Comparison of ENCODE assay signal across 27 cellular contexts in genomic region chr12:10759657-10760056, GRCh38. TPM values are rescaled to one million over a fixed set of nuclear protein-coding genes. Genes with fewer than 3 reads are reported as not detected.
A peak's percentile ranks its signal among the peaks of the same experiment; 100 is the strongest.
DNase-seq lines count a peak whose midpoint lies in the region; ATAC-seq and TF ChIP-seq lines count a peak whose summit lies in the region.
"Had no signal": no experiment of that assay in that cellular context is flagged by ENCODE, and none has a peak within 500 bp of the region (broad histone marks: within the 10 kb centered on the region; RNA-seq: fewer than 3 reads in every experiment).

No MANE protein-coding gene starts in this region.

- POLR2A ChIA-PET in HCT116 (lab: Charles Lee), result no interaction called here

- peaks cover 30% of the 10 kb centered on the region for H3K27me3 ChIP-seq in GM23248 (replicated peaks; ENCODE audit: insufficient read depth)
- H3K27me3 ChIP-seq in HCT116 (ENCODE audit: insufficient read depth, low read length), result no peaks in the 10 kb centered on the region
- H3K27me3 ChIP-seq: BLaER1 had no signal

- H2AFZ ChIP-seq in GM23248 (no peak overlapping the region), HCT116 (ENCODE audit: low read depth, low read length, poor library complexity, severe bottlenecking) (peak overlapping the region; percentile 37)

- H4K20me1 ChIP-seq in GM23248 (ENCODE audit: insufficient read depth) (no peaks in the 10 kb centered on the region), HCT116 (ENCODE audit: insufficient read depth) (no peaks in the 10 kb centered on the region)
- H4K20me1 ChIP-seq: BLaER1 had no signal

- RAD21 ChIA-PET in HCT116 (lab: Charles Lee; ENCODE audit: low non-redundant PET in 1 of 2, low total read pairs in 2 of 2, uncharacterized antibody in 2 of 2, unreplicated experiment in 2 of 2), result no interaction called here

- no peaks in the 10 kb centered on the region for H3K9me3 ChIP-seq in GM23248 (ENCODE audit: low read depth)
- peaks cover 0 to 6% of the 10 kb centered on the region in 2 experiments; a peak in 1 of 4 replicates for H3K9me3 ChIP-seq in HCT116 (ENCODE audit: control insufficient read depth in 1 of 2, insufficient read depth in 1 of 2, low read depth in 1 of 2, low read length in 2 of 2)
- H3K9me3 ChIP-seq: BE2C had no signal

- H3K4me3 ChIP-seq in GM23248, result no peak overlapping the region
- no peak overlapping the region for H3K4me3 ChIP-seq in HCT116 (replicated peaks in 1 of 2; ENCODE audit: low read depth in 1 of 2, low read length in 2 of 2)
- H3K4me3 ChIP-seq: BLaER1 had no signal

- TF ChIP-seq CTCF in HCT116 (IDR thresholded peaks at IDR 0.05 in 2 of 3, conservative IDR thresholded peaks at IDR 0.05 in 1 of 3; ENCODE audit: borderline replicate concordance in 1 of 3, insufficient read depth in 1 of 3, low read depth in 2 of 3, low read length in 2 of 3) (no peak), omental fat pad (IDR thresholded peaks at IDR 0.05) (no peak)

- no peaks in the 10 kb centered on the region for H3K36me3 ChIP-seq in GM23248 (ENCODE audit: low read depth)
- no peaks in the 10 kb centered on the region for H3K36me3 ChIP-seq in HCT116 (ENCODE audit: control insufficient read depth in 1 of 2, insufficient read depth in 2 of 2, low read length in 2 of 2)
- H3K36me3 ChIP-seq: BE2C, BLaER1 had no signal

- H3K79me2 ChIP-seq in GM23248 (ENCODE audit: insufficient read depth), result no peaks in the 10 kb centered on the region
- H3K79me2 ChIP-seq in HCT116 (ENCODE audit: insufficient read depth, low read length), result no peaks in the 10 kb centered on the region

- in situ Hi-C loops in GM23248 (cut with MboI), result loop anchor here (10.0 kb wide), 1 partner anchor 525 kb away; no protein-coding TSS in a partner anchor

- no peaks in the 10 kb centered on the region for H3F3A ChIP-seq in GM23248 (ENCODE audit: insufficient read depth)

- H3K4me2 ChIP-seq in GM23248 (ENCODE audit: unreplicated experiment), result no peak overlapping the region
- no peak overlapping the region for H3K4me2 ChIP-seq in HCT116 (ENCODE audit: low read length)
- H3K4me2 ChIP-seq: BLaER1 had no signal

- CTCF ChIA-PET in HCT116 (lab: Charles Lee), result interaction anchor here (2.8 to 4.3 kb wide), 2 partner anchors 9 to 12 kb away, joined by 13 to 15 read pairs; no protein-coding TSS in a partner anchor

- H3K9ac ChIP-seq in GM23248 (no peak overlapping the region), HCT116 (ENCODE audit: low read length) (no peak overlapping the region)
- H3K9ac ChIP-seq: BLaER1 had no signal

- TF ChIP-seq RAD21 in HCT116 (IDR thresholded peaks at IDR 0.05; ENCODE audit: low read depth), result no peak

- ATAC-seq in HCT116 (no peak), omental fat pad (ENCODE audit: low FRiP score) (peak; percentile 89), esophagus mucosa (no peak), HG03135 (IDR thresholded peaks at IDR 0.05; ENCODE audit: unreplicated experiment) (no peak)

- BruUV-seq in HCT116 (replicated peaks; lab: Mats Ljungman, UMichigan), result no TSS peak

- intact Hi-C loops in HCT116 (cut with micrococcal nuclease), result loop anchor here (10.0 kb wide), 1 partner anchor 725 kb away; the partner anchor contains the start of gene CLEC9A

- DNase-seq in GM23248 (peak; percentile 2), HCT116 (ENCODE audit: low read depth, low spot score) (no peak), amniotic epithelial cell (ENCODE audit: low read depth) (peak; percentile 36), omental fat pad (ENCODE audit: low spot score) (no peak)
- DNase-seq in stimulated activated CD4-positive, alpha-beta T cell treated with anti-CD3 and anti-CD28 coated beads, Interleukin-15, amount 100 ng/mL, for 24 hours, result no peak
- DNase-seq: 8988T; ACHN; BE2C; C1 segment of cervical spinal cord; CD4-positive, alpha-beta memory T cell; CD4-positive, CD25-positive, alpha-beta regulatory T cell; CD8-positive, alpha-beta memory T cell; COR-L47; DMS 273 treated with DMSO at 0.1 percent for 48 hours; DMS153; DMS53; DMS79; DND-41; EL; GF-D8 had no signal

- no peak for TF ChIP-seq POLR2A in HCT116 (IDR thresholded peaks at IDR 0.05; ENCODE audit: borderline replicate concordance, extremely low read depth, insufficient read depth, insufficient read length)

- 6 to 9% methylated on average over 2 of the region's 2 CpGs for WGBS in GM23248 (ENCODE audit: low coverage in 1 of 2, low lambda C conversion rate in 2 of 2, missing lambda C conversion rate in 2 of 2), 2 experiments

- no peaks in the 10 kb centered on the region for H3K9me2 ChIP-seq in GM23248 (ENCODE audit: insufficient read depth)
- H3K9me2 ChIP-seq in HCT116 (ENCODE audit: insufficient read depth), result no peaks in the 10 kb centered on the region

- H3K4me1 ChIP-seq in GM23248 (ENCODE audit: insufficient read depth) (no peaks in the 10 kb centered on the region), HCT116 (ENCODE audit: control insufficient read depth in 1 of 2, insufficient read depth in 2 of 2, low read length in 2 of 2) (no peaks in the 10 kb centered on the region)
- H3K4me1 ChIP-seq: BE2C, BLaER1 had no signal

- H3K27ac ChIP-seq in GM23248 (no peak overlapping the region), HCT116 (ENCODE audit: low read depth, low read length) (no peak overlapping the region)
- H3K27ac ChIP-seq: BLaER1 had no signal

TF ChIP-seq in HCT116, 20 proteins besides CTCF, POLR2A, EP300 and RAD21 (continues in another document):
- TF ChIP-seq ZBTB33 (IDR thresholded peaks at IDR 0.05; ENCODE audit: extremely low read depth, insufficient replicate concordance, low read length), result no peak
- TF ChIP-seq, protein P1, sequence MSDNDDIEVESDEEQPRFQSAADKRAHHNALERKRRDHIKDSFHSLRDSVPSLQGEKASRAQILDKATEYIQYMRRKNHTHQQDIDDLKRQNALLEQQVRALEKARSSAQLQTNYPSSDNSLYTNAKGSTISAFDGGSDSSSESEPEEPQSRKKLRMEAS (IDR thresholded peaks at IDR 0.05), result no peak
- TF ChIP-seq FOSL1 (IDR thresholded peaks at IDR 0.05; ENCODE audit: low read depth), result no peak
- TF ChIP-seq EGR1 (IDR thresholded peaks at IDR 0.05; ENCODE audit: low read depth), result no peak
- no peak for TF ChIP-seq CEBPB (IDR thresholded peaks at IDR 0.05; ENCODE audit: low read depth)
- no peak for TF ChIP-seq YY1 (IDR thresholded peaks at IDR 0.05; ENCODE audit: extremely low read depth, insufficient replicate concordance, low read depth, low read length)

RNA-seq across cellular contexts. Expression of gene YBX3, which starts 36.5 kb away (rescaled TPM):
- total RNA-seq in GM23248 (2014; rRNA removed; shearing (Covaris generic)), result 75.6 and 108 TPM in 2 replicates
- 215 and 216 TPM in 2 replicates for polyA plus RNA-seq in GM23248 (2016; fragmentation: Nextera tagmentation; extraction: Ambion mirVana)
- total RNA-seq in HCT116 (2021; ENCODE audit: unreplicated experiment), result 419 TPM
- polyA plus RNA-seq in HCT116 (2012), result 472 and 487 TPM in 2 replicates
- 100 to 1,000 TPM; 281 to 567 (median 448) TPM for total RNA-seq in omental fat pad
- total RNA-seq in esophagus mucosa, result 394 TPM

RNA-seq across cellular contexts. Expression of gene TAS2R7, which starts 42.8 kb away (rescaled TPM):
- total RNA-seq in GM23248 (2014; rRNA removed; shearing (Covaris generic)), result not detected in 2 replicates
- polyA plus RNA-seq in GM23248 (2016; fragmentation: Nextera tagmentation; extraction: Ambion mirVana), result not detected in 2 replicates
- total RNA-seq in HCT116 (2021; ENCODE audit: unreplicated experiment), result not detected
- not detected in 2 replicates for polyA plus RNA-seq in HCT116 (2012)
- not detected for total RNA-seq in omental fat pad
- not detected for total RNA-seq in esophagus mucosa
- total RNA-seq: A673; CD4-positive, alpha-beta memory T cell; CD4-positive, CD25-positive, alpha-beta regulatory T cell; CD8-positive, alpha-beta memory T cell; Daoy had no signal
- polyA plus RNA-seq: AG04450; CD14-positive monocyte; CD4-positive, alpha-beta memory T cell; CD4-positive, CD25-positive, alpha-beta regulatory T cell; CD8-positive, alpha-beta memory T cell had no signal

RNA-seq across cellular contexts. Expression of gene TAS2R8, which starts 47.4 kb away (rescaled TPM):
- not detected in 2 replicates for total RNA-seq in GM23248 (2014; rRNA removed; shearing (Covaris generic))
- not detected in 2 replicates for polyA plus RNA-seq in GM23248 (2016; fragmentation: Nextera tagmentation; extraction: Ambion mirVana)
- total RNA-seq in HCT116 (2021; ENCODE audit: unreplicated experiment) (not detected), omental fat pad (not detected), esophagus mucosa (not detected)
- polyA plus RNA-seq in HCT116 (2012), result 0.04 TPM in 1 of 2 replicates, not detected in the other
- total RNA-seq: A673; CD4-positive, alpha-beta memory T cell; CD4-positive, CD25-positive, alpha-beta regulatory T cell; CD8-positive, alpha-beta memory T cell; Daoy had no signal
- polyA plus RNA-seq: CD14-positive monocyte; CD4-positive, alpha-beta memory T cell; CD4-positive, CD25-positive, alpha-beta regulatory T cell; CD8-positive, alpha-beta memory T cell had no signal

RNA-seq across cellular contexts. Expression of gene TAS2R9, which starts 50.3 kb away (rescaled TPM):
- total RNA-seq in GM23248 (2014; rRNA removed; shearing (Covaris generic)), result not detected in 2 replicates
- not detected in 2 replicates for polyA plus RNA-seq in GM23248 (2016; fragmentation: Nextera tagmentation; extraction: Ambion mirVana)
- total RNA-seq in HCT116 (2021; ENCODE audit: unreplicated experiment), result not detected
- not detected in 2 replicates for polyA plus RNA-seq in HCT116 (2012)
- not detected for total RNA-seq in omental fat pad
- total RNA-seq in esophagus mucosa, result not detected
- total RNA-seq: A673; CD4-positive, alpha-beta memory T cell; CD4-positive, CD25-positive, alpha-beta regulatory T cell; CD8-positive, alpha-beta memory T cell; Daoy had no signal
- polyA plus RNA-seq: AG04450; CD14-positive monocyte; CD4-positive, alpha-beta memory T cell; CD8-positive, alpha-beta memory T cell had no signal

Comparison
In these comparisons a context has a peak if more than half of its experiments do, and no peak if none do; other contexts are left out.
1. DNase-seq: peak in GM23248 (single experiment) and amniotic epithelial cell (single experiment); none in HCT116 (single experiment), omental fat pad (single experiment) and stimulated activated CD4-positive, alpha-beta T cell treated with anti-CD3 and anti-CD28 coated beads, Interleukin-15, amount 100 ng/mL, for 24 hours (single experiment).